Comparison of ENCODE assay signal across 10 cellular contexts in the genomic region with DNA sequence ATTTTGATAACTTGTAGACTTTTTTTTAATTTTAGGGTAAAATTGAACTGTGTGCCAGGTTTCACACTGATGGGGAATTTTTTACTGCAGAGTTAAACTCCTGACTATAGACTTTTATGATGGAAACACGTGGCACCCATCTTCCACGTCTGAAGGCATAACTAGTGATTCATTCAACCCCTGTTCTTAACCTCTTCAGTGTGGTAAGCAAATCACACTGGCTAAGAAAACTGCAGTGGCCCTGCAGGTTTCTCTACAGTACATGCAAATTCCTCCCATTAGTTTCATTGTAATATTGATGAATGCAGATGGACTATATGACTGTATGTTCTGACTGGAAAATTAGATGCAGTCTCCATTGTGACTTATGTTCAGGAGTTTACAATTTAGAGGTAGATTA.
DNase-seq lines count a peak whose midpoint lies in the region; ATAC-seq, FAIRE-seq and TF ChIP-seq lines count a peak whose summit lies in the region.
"Had no signal": no experiment of that assay in that cellular context is flagged by ENCODE, and none has a peak within 500 bp of the region (broad histone marks: within the 10 kb centered on the region; RNA-seq: fewer than 3 reads in every experiment).

No MANE protein-coding gene starts in this region.

- peak; percentile 87 for ATAC-seq in GM19468 (IDR thresholded peaks at IDR 0.05; ENCODE audit: extremely low read depth, unreplicated experiment)
- ATAC-seq in HG03060 (IDR thresholded peaks at IDR 0.05; ENCODE audit: low read depth, unreplicated experiment), result peak; percentile 82

- in situ Hi-C loops in astrocyte of the cerebellum (cut with HindIII; ENCODE audit: low sequenced_read_pairs), result no loop called here

- FAIRE-seq in D721Med (lab: Jason Lieb, UNC), result no peak

- DNase-seq in EH (ENCODE audit: low read depth), result peak; percentile 75
- peak; percentile 23 for DNase-seq in astrocyte of the cerebellum (ENCODE audit: low read depth)
- DNase-seq in D721Med (ENCODE audit: insufficient read length, low spot score), result no peak
- DNase-seq in cerebellar cortex (ENCODE audit: low spot score), result no peak
- no peak for DNase-seq in OCI-M1 (lab: John Stamatoyannopoulos, UW)
- no peak for DNase-seq in activated CD8-positive, alpha-beta memory T cell treated with anti-CD3 and anti-CD28 coated beads for 24 hours
- DNase-seq: dorsolateral prefrontal cortex, NCI-H2171 treated with DMSO at 0.1 percent for 48 hours had no signal

- H3K4me3 ChIP-seq in astrocyte of the cerebellum (ENCODE audit: low read depth, low read length), result no peak overlapping the region
- H3K4me3 ChIP-seq: dorsolateral prefrontal cortex had no signal

- TF ChIP-seq CTCF in astrocyte of the cerebellum (IDR thresholded peaks at IDR 0.05; ENCODE audit: low read depth, low read length, missing control alignments), result no peak
- no peak for TF ChIP-seq CTCF in D721Med (IDR thresholded peaks at IDR 0.05; ENCODE audit: insufficient read depth, missing control alignments)

Comparison
In these comparisons a context has a peak if more than half of its experiments do, and no peak if none do; other contexts are left out.
1. DNase-seq: peak in EH (single experiment) and astrocyte of the cerebellum (single experiment); none in D721Med (single experiment), cerebellar cortex (single experiment), OCI-M1 (single experiment) and activated CD8-positive, alpha-beta memory T cell treated with anti-CD3 and anti-CD28 coated beads for 24 hours (single experiment).